Comparison of ENCODE assay signal across 1 cellular context in the genomic region with DNA sequence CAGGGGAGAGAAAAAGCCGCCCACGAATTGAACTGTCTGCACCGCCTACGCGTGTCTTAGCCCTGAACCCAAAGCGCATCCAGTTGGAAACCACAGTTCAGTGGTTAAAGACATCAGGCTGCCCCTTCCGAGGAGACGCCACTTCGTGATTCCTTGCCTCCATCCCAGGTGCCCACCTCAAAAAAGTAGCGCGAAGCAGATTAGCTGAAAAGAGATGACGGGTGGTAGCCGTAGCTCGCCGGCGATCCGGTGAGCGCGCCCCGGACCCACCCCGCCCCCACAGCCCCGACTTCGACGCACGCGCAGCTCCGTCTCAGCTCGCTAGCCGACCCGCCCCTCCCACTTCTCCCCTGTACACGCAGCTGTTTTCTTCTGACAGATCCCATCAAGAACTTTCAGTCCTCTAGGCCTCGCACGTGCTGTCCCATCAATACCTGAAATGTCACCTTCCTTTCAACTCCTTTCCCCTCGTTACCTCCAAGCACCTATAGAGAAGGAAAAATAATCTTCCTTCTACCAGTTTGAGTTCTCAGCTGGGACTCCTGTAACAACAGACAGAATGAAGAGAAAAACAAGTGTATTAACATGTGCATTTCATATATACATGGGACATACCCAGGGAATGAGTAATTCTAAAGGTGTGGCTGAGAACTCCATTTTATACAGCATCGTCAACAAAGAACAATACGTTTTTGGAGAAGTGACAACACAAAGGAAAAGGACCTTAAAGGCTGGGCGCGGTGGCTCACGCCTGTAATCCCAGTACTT.
TF ChIP-seq lines count a peak whose summit lies in the region.

No MANE protein-coding gene starts in this region.

TF ChIP-seq in K562, 482 proteins besides CTCF, POLR2A, EP300 and RAD21 (continued from another document and continues in another):
- no peak for TF ChIP-seq NFXL1 (CRISPR knock-in tag; IDR thresholded peaks at IDR 0.05)
- TF ChIP-seq ZFX (CRISPR knock-in tag; IDR thresholded peaks at IDR 0.05): peak; percentile 45
- TF ChIP-seq, protein P1, sequence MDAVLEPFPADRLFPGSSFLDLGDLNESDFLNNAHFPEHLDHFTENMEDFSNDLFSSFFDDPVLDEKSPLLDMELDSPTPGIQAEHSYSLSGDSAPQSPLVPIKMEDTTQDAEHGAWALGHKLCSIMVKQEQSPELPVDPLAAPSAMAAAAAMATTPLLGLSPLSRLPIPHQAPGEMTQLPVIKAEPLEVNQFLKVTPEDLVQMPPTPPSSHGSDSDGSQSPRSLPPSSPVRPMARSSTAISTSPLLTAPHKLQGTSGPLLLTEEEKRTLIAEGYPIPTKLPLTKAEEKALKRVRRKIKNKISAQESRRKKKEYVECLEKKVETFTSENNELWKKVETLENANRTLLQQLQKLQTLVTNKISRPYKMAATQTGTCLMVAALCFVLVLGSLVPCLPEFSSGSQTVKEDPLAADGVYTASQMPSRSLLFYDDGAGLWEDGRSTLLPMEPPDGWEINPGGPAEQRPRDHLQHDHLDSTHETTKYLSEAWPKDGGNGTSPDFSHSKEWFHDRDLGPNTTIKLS (IDR thresholded peaks at IDR 0.05; ENCODE audit: borderline replicate concordance, low read depth): peak; percentile 27; the same call in 1 of the 2 replicates
- TF ChIP-seq SPI1 (IDR thresholded peaks at IDR 0.05; ENCODE audit: borderline replicate concordance, low read depth, low read length): peak; percentile 63; the same call in 1 of the 2 replicates
- TF ChIP-seq ZNF707 (CRISPR knock-in tag; conservative IDR thresholded peaks at IDR 0.05): no peak
- TF ChIP-seq ZNF740 (CRISPR knock-in tag; IDR thresholded peaks at IDR 0.05): no peak
- TF ChIP-seq ZNF740 (tag; IDR thresholded peaks at IDR 0.05): no peak
- TF ChIP-seq, protein P2, sequence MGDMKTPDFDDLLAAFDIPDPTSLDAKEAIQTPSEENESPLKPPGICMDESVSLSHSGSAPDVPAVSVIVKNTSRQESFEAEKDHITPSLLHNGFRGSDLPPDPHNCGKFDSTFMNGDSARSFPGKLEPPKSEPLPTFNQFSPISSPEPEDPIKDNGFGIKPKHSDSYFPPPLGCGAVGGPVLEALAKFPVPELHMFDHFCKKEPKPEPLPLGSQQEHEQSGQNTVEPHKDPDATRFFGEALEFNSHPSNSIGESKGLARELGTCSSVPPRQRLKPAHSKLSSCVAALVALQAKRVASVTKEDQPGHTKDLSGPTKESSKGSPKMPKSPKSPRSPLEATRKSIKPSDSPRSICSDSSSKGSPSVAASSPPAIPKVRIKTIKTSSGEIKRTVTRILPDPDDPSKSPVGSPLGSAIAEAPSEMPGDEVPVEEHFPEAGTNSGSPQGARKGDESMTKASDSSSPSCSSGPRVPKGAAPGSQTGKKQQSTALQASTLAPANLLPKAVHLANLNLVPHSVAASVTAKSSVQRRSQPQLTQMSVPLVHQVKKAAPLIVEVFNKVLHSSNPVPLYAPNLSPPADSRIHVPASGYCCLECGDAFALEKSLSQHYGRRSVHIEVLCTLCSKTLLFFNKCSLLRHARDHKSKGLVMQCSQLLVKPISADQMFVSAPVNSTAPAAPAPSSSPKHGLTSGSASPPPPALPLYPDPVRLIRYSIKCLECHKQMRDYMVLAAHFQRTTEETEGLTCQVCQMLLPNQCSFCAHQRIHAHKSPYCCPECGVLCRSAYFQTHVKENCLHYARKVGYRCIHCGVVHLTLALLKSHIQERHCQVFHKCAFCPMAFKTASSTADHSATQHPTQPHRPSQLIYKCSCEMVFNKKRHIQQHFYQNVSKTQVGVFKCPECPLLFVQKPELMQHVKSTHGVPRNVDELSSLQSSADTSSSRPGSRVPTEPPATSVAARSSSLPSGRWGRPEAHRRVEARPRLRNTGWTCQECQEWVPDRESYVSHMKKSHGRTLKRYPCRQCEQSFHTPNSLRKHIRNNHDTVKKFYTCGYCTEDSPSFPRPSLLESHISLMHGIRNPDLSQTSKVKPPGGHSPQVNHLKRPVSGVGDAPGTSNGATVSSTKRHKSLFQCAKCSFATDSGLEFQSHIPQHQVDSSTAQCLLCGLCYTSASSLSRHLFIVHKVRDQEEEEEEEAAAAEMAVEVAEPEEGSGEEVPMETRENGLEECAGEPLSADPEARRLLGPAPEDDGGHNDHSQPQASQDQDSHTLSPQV (IDR thresholded peaks at IDR 0.05): peak; percentile 73
- TF ChIP-seq SMARCA4 (IDR thresholded peaks at IDR 0.05): no peak
- no peak for TF ChIP-seq PRPF4 (IDR thresholded peaks at IDR 0.05; ENCODE audit: insufficient read depth, low read depth, low read length, poor library complexity, severe bottlenecking)
- TF ChIP-seq CTBP1 (IDR thresholded peaks at IDR 0.05; ENCODE audit: borderline replicate concordance): no peak; the same call in 1 of the 2 replicates
- TF ChIP-seq NUFIP1 (IDR thresholded peaks at IDR 0.05; ENCODE audit: partially characterized antibody): no peak
- TF ChIP-seq ZKSCAN1 (IDR thresholded peaks at IDR 0.05; ENCODE audit: low read depth, low read length): no peak
- TF ChIP-seq RBBP5 (IDR thresholded peaks at IDR 0.05; ENCODE audit: borderline replicate concordance, insufficient read depth, low read length, poor library complexity, severe bottlenecking): peak; percentile 97
- TF ChIP-seq ZNF384 (IDR thresholded peaks at IDR 0.05; ENCODE audit: low read depth, low read length): no peak
- TF ChIP-seq ZNF561 (CRISPR knock-in tag; conservative IDR thresholded peaks at IDR 0.05): no peak
- no peak for TF ChIP-seq ETS2 (tag; IDR thresholded peaks at IDR 0.05; ENCODE audit: borderline replicate concordance, poor library complexity, severe bottlenecking)
- peak; percentile 46; the same call in 1 of the 2 replicates for TF ChIP-seq KHSRP (IDR thresholded peaks at IDR 0.05)
- no peak for TF ChIP-seq ZNF316 (IDR thresholded peaks at IDR 0.05)
- no peak for TF ChIP-seq PHF20 (IDR thresholded peaks at IDR 0.05; ENCODE audit: partially characterized antibody)
- TF ChIP-seq, protein P3, sequence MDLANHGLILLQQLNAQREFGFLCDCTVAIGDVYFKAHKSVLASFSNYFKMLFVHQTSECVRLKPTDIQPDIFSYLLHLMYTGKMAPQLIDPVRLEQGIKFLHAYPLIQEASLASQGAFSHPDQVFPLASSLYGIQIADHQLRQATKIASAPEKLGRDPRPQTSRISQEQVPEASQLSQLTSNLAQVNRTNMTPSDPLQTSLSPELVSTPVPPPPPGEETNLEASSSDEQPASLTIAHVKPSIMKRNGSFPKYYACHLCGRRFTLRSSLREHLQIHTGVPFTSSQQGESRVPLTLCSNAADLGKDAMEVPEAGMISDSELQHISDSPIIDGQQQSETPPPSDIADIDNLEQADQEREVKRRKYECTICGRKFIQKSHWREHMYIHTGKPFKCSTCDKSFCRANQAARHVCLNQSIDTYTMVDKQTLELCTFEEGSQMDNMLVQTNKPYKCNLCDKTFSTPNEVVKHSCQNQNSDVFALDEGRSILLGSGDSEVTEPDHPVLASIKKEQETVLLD (IDR thresholded peaks at IDR 0.05): no peak
- no peak for TF ChIP-seq ILK (tag; IDR thresholded peaks at IDR 0.05; ENCODE audit: borderline replicate concordance, low read depth)
- TF ChIP-seq EGR1 (conservative IDR thresholded peaks at IDR 0.05): peak; percentile 95
- no peak for TF ChIP-seq MTA2 (IDR thresholded peaks at IDR 0.05; ENCODE audit: low read depth)
- no peak for TF ChIP-seq FOXA3 (CRISPR knock-in tag; conservative IDR thresholded peaks at IDR 0.05 in 1 of 2, IDR thresholded peaks at IDR 0.05 in 1 of 2)
- no peak for TF ChIP-seq ZNF146 (CRISPR knock-in tag; IDR thresholded peaks at IDR 0.05; ENCODE audit: unreplicated experiment)
- TF ChIP-seq TAF9B (IDR thresholded peaks at IDR 0.05; ENCODE audit: partially characterized antibody): peak; percentile 81
- TF ChIP-seq ZNF766 (CRISPR knock-in tag; conservative IDR thresholded peaks at IDR 0.05): no peak; the same call in 1 of the 2 replicates
- no peak for TF ChIP-seq PHB (CRISPR knock-in tag; IDR thresholded peaks at IDR 0.05)
- TF ChIP-seq SRSF1 (IDR thresholded peaks at IDR 0.05; ENCODE audit: low read depth, low read length): no peak
- no peak for TF ChIP-seq MCM3 (IDR thresholded peaks at IDR 0.05)
- TF ChIP-seq IRF9 (tag; IDR thresholded peaks at IDR 0.05): no peak
- TF ChIP-seq BHLHE40 (IDR thresholded peaks at IDR 0.05; ENCODE audit: low read length): peak; percentile 97
- no peak for TF ChIP-seq FOXM1 (IDR thresholded peaks at IDR 0.05; ENCODE audit: low read depth)
- TF ChIP-seq FOXM1 (CRISPR knock-in tag; IDR thresholded peaks at IDR 0.05; ENCODE audit: low read depth): 0 out of 2 replicates have a peak, but pooled peaks have one; percentile 62
- TF ChIP-seq ZBTB5 (IDR thresholded peaks at IDR 0.05): no peak
- no peak for TF ChIP-seq PTTG1 (tag; IDR thresholded peaks at IDR 0.05; ENCODE audit: low read depth)
- no peak for TF ChIP-seq MYBL2 (IDR thresholded peaks at IDR 0.05; ENCODE audit: low read depth)
- TF ChIP-seq MYBL2 (CRISPR knock-in tag; IDR thresholded peaks at IDR 0.05; ENCODE audit: borderline replicate concordance): no peak
- no peak for TF ChIP-seq XRCC4 (IDR thresholded peaks at IDR 0.05; ENCODE audit: extremely low read depth, insufficient read depth, insufficient read length)
- TF ChIP-seq ZNF717 (CRISPR knock-in tag; IDR thresholded peaks at IDR 0.05): no peak
- TF ChIP-seq SNRNP70 (optimal IDR thresholded peaks at IDR 0.05; ENCODE audit: low read depth, low read length): no peak
- no peak for TF ChIP-seq NFATC3 (IDR thresholded peaks at IDR 0.05)
- TF ChIP-seq NR1H2 (CRISPR knock-in tag; IDR thresholded peaks at IDR 0.05): no peak
- 0 out of 2 replicates have a peak, but pooled peaks have one; percentile 40 for TF ChIP-seq ZNF589 (CRISPR knock-in tag; IDR thresholded peaks at IDR 0.05; ENCODE audit: low read depth)
- TF ChIP-seq EP400 (IDR thresholded peaks at IDR 0.05): peak; percentile 77
- TF ChIP-seq GATA2 (CRISPR knock-in tag; IDR thresholded peaks at IDR 0.05): no peak
- TF ChIP-seq FOXP1 (CRISPR knock-in tag; IDR thresholded peaks at IDR 0.05): 0 out of 2 replicates have a peak, but pooled peaks have one; percentile 35
- TF ChIP-seq, protein P4, sequence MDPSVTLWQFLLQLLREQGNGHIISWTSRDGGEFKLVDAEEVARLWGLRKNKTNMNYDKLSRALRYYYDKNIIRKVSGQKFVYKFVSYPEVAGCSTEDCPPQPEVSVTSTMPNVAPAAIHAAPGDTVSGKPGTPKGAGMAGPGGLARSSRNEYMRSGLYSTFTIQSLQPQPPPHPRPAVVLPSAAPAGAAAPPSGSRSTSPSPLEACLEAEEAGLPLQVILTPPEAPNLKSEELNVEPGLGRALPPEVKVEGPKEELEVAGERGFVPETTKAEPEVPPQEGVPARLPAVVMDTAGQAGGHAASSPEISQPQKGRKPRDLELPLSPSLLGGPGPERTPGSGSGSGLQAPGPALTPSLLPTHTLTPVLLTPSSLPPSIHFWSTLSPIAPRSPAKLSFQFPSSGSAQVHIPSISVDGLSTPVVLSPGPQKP (CRISPR knock-in tag; IDR thresholded peaks at IDR 0.05): no peak
- TF ChIP-seq, protein P5, sequence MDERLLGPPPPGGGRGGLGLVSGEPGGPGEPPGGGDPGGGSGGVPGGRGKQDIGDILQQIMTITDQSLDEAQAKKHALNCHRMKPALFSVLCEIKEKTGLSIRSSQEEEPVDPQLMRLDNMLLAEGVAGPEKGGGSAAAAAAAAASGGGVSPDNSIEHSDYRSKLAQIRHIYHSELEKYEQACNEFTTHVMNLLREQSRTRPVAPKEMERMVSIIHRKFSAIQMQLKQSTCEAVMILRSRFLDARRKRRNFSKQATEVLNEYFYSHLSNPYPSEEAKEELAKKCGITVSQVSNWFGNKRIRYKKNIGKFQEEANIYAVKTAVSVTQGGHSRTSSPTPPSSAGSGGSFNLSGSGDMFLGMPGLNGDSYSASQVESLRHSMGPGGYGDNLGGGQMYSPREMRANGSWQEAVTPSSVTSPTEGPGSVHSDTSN (CRISPR knock-in tag; IDR thresholded peaks at IDR 0.05; ENCODE audit: low read depth): no peak
- TF ChIP-seq, protein P5 (tag; conservative IDR thresholded peaks at IDR 0.05; ENCODE audit: low read depth): no peak; the same call in 1 of the 2 replicates
- no peak for TF ChIP-seq NR2C1 (IDR thresholded peaks at IDR 0.05)
- no peak for TF ChIP-seq NR2C1 (tag; IDR thresholded peaks at IDR 0.05)
